In the genomic region with DNA sequence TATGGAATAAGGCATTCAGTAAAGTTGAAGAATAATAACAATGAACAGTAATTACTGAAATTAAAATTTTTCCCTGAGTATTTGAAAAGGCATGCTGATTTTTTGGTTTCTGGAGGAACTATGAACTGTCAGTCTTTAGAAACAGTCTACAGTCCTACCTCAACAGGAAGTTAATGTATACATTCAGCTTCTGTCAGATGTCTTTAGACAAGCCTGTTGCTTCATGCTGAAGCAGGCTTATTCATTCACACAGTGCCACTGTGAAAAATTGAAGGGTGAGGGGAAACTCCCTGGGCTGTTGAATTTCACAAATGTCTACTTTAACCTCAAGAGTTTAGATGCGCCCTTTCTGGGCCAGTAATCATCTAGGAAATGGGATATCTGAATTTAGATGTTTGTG, we compare ENCODE assay signal across 9 cellular contexts. TPM values are rescaled to one million over a fixed set of nuclear protein-coding genes. Genes with fewer than 3 reads are reported as not detected.
A peak's percentile ranks its signal among the peaks of the same experiment; 100 is the strongest.
DNase-seq lines count a peak whose midpoint lies in the region; ATAC-seq and TF ChIP-seq lines count a peak whose summit lies in the region.
"Had no signal": no experiment of that assay in that cellular context is flagged by ENCODE, and none has a peak within 500 bp of the region (broad histone marks: within the 10 kb centered on the region; RNA-seq: fewer than 3 reads in every experiment).

No MANE protein-coding gene starts in this region.

- CTCF ChIA-PET in activated CD8-positive, alpha-beta T cell treated with anti-CD3 and anti-CD28 coated beads, Interleukin-2, amount 10 ng/mL, durations not matched to agents 7 days and 5 days (lab: Charles Lee): interaction anchor here (0.9 to 2.5 kb wide), 9 partner anchors 8 to 272 kb away, joined by 4 to 14 read pairs (median 6); no protein-coding TSS in a partner anchor

- no peaks in the 10 kb centered on the region for H3K27me3 Mint-ChIP-seq in activated naive CD4-positive, alpha-beta T cell treated with anti-CD3 and anti-CD28 coated beads, Interleukin-2, amount 50 U/mL, for 24 hours
- H3K27me3 Mint-ChIP-seq in activated CD8-positive, alpha-beta T cell treated with anti-CD3 and anti-CD28 coated beads, Interleukin-2, amount 10 ng/mL, durations not matched to agents 7 days and 5 days (ENCODE audit: low read depth): no peaks in the 10 kb centered on the region

- H3K27me3 ChIP-seq in ovary: no peaks in the 10 kb centered on the region
- H3K27me3 ChIP-seq: esophagus squamous epithelium had no signal

- peak overlapping the region; percentile 66 for H3K4me3 Mint-ChIP-seq in activated naive CD4-positive, alpha-beta T cell treated with anti-CD3 and anti-CD28 coated beads, Interleukin-2, amount 50 U/mL, for 24 hours
- H3K4me3 Mint-ChIP-seq in activated CD8-positive, alpha-beta T cell treated with anti-CD3 and anti-CD28 coated beads, Interleukin-2, amount 10 ng/mL, durations not matched to agents 7 days and 5 days: peak overlapping the region; percentile 31
- H3K4me3 Mint-ChIP-seq in stimulated activated effector memory CD8-positive, alpha-beta T cell treated with anti-CD3 and anti-CD28 coated beads, Interleukin-12 subunit alpha, Interleukin-12 subunit beta, amount 100 ng/mL, for 72 hours: no peak overlapping the region

- no peaks in the 10 kb centered on the region for H3K36me3 ChIP-seq in ovary
- H3K36me3 ChIP-seq: esophagus squamous epithelium had no signal

- H3K9me3 ChIP-seq in ovary: no peaks in the 10 kb centered on the region
- H3K9me3 ChIP-seq: esophagus squamous epithelium had no signal

- POLR2A ChIA-PET in activated CD8-positive, alpha-beta T cell treated with anti-CD3 and anti-CD28 coated beads, Interleukin-2, amount 10 ng/mL, durations not matched to agents 7 days and 5 days (lab: Charles Lee): interaction anchor here (0.6 to 1.0 kb wide), 4 partner anchors 22 to 1298 kb away, joined by 3 to 4 read pairs (median 3); no protein-coding TSS in a partner anchor

- peaks cover 12% of the 10 kb centered on the region for H3K4me1 ChIP-seq in ovary (ENCODE audit: insufficient read depth)

- H3K36me3 Mint-ChIP-seq in activated naive CD4-positive, alpha-beta T cell treated with anti-CD3 and anti-CD28 coated beads, Interleukin-2, amount 50 U/mL, for 24 hours: peaks cover 5% of the 10 kb centered on the region
- H3K36me3 Mint-ChIP-seq in activated CD8-positive, alpha-beta T cell treated with anti-CD3 and anti-CD28 coated beads, Interleukin-2, amount 10 ng/mL, durations not matched to agents 7 days and 5 days (ENCODE audit: low read depth): peaks cover 6% of the 10 kb centered on the region
- H3K36me3 Mint-ChIP-seq in stimulated activated effector memory CD8-positive, alpha-beta T cell treated with anti-CD3 and anti-CD28 coated beads, Interleukin-12 subunit alpha, Interleukin-12 subunit beta, amount 100 ng/mL, for 72 hours: peaks cover 20% of the 10 kb centered on the region

- TF ChIP-seq POLR2A in ovary (IDR thresholded peaks at IDR 0.05): no peak

- intact Hi-C loops in ovary (cut with DNase I): loop anchor here in 1 of 4 donors (10.0 kb wide), 1 partner anchor 210 kb away; no protein-coding TSS in a partner anchor

- DNase-seq in activated naive CD4-positive, alpha-beta T cell (lab: John Stamatoyannopoulos, UW): no peak
- DNase-seq in activated CD8-positive, alpha-beta T cell treated with anti-CD3 and anti-CD28 coated beads, Interleukin-2, amount 10 ng/mL, durations not matched to agents 7 days and 5 days: peak; percentile 42
- DNase-seq in stimulated activated effector memory CD8-positive, alpha-beta T cell treated with anti-CD3 and anti-CD28 coated beads, Interleukin-12 subunit alpha, Interleukin-12 subunit beta, amount 100 ng/mL, for 72 hours (ENCODE audit: low spot score in 2 of 2): no peak
- DNase-seq in ovary (no peak), GOT3 (lab: John Stamatoyannopoulos, UW) (no peak)
- DNase-seq: esophagus squamous epithelium had no signal

- 90 to 97% (median 92%) methylated on average over 1 of the region's 1 CpG for WGBS in ovary, 3 donors

- H3K4me3 ChIP-seq in ovary: no peak overlapping the region
- H3K4me3 ChIP-seq: esophagus squamous epithelium had no signal

- peaks cover 71% of the 10 kb centered on the region for H3K4me1 Mint-ChIP-seq in activated naive CD4-positive, alpha-beta T cell treated with anti-CD3 and anti-CD28 coated beads, Interleukin-2, amount 50 U/mL, for 24 hours
- peaks cover 58% of the 10 kb centered on the region for H3K4me1 Mint-ChIP-seq in activated CD8-positive, alpha-beta T cell treated with anti-CD3 and anti-CD28 coated beads, Interleukin-2, amount 10 ng/mL, durations not matched to agents 7 days and 5 days (ENCODE audit: low read depth)
- peaks cover 68% of the 10 kb centered on the region for H3K4me1 Mint-ChIP-seq in stimulated activated effector memory CD8-positive, alpha-beta T cell treated with anti-CD3 and anti-CD28 coated beads, Interleukin-12 subunit alpha, Interleukin-12 subunit beta, amount 100 ng/mL, for 72 hours

- no peak for TF ChIP-seq CTCF in ovary (IDR thresholded peaks at IDR 0.05)

- ATAC-seq in HG03571 (IDR thresholded peaks at IDR 0.05; ENCODE audit: unreplicated experiment) (peak; percentile 43), GM18873 (IDR thresholded peaks at IDR 0.05; ENCODE audit: low FRiP score, unreplicated experiment) (no peak)
- ATAC-seq in activated CD8-positive, alpha-beta T cell treated with anti-CD3 and anti-CD28 coated beads, Interleukin-2, amount 10 ng/mL, durations not matched to agents 7 days and 5 days: peak; percentile 14
- peak; percentile 66 for ATAC-seq in stimulated activated effector memory CD8-positive, alpha-beta T cell treated with anti-CD3 and anti-CD28 coated beads, Interleukin-12 subunit alpha, Interleukin-12 subunit beta, amount 100 ng/mL, for 72 hours

- no peak overlapping the region for H3K27ac ChIP-seq in ovary

- H3K9me3 Mint-ChIP-seq in activated naive CD4-positive, alpha-beta T cell treated with anti-CD3 and anti-CD28 coated beads, Interleukin-2, amount 50 U/mL, for 24 hours: no peaks in the 10 kb centered on the region
- H3K9me3 Mint-ChIP-seq in activated CD8-positive, alpha-beta T cell treated with anti-CD3 and anti-CD28 coated beads, Interleukin-2, amount 10 ng/mL, durations not matched to agents 7 days and 5 days (ENCODE audit: insufficient read depth): no peaks in the 10 kb centered on the region
- no peaks in the 10 kb centered on the region for H3K9me3 Mint-ChIP-seq in stimulated activated effector memory CD8-positive, alpha-beta T cell treated with anti-CD3 and anti-CD28 coated beads, Interleukin-12 subunit alpha, Interleukin-12 subunit beta, amount 100 ng/mL, for 72 hours

- H3K27ac Mint-ChIP-seq in activated naive CD4-positive, alpha-beta T cell treated with anti-CD3 and anti-CD28 coated beads, Interleukin-2, amount 50 U/mL, for 24 hours: peak overlapping the region; percentile 13
- peak overlapping the region; percentile 55 for H3K27ac Mint-ChIP-seq in activated CD8-positive, alpha-beta T cell treated with anti-CD3 and anti-CD28 coated beads, Interleukin-2, amount 10 ng/mL, durations not matched to agents 7 days and 5 days
- H3K27ac Mint-ChIP-seq in stimulated activated effector memory CD8-positive, alpha-beta T cell treated with anti-CD3 and anti-CD28 coated beads, Interleukin-12 subunit alpha, Interleukin-12 subunit beta, amount 100 ng/mL, for 72 hours: no peak overlapping the region

- no peak for TF ChIP-seq EP300 in ovary (IDR thresholded peaks at IDR 0.05)

RNA-seq across cellular contexts. Expression of gene NRF1, which starts 3.5 kb away (rescaled TPM):
- total RNA-seq in activated CD8-positive, alpha-beta T cell treated with anti-CD3 and anti-CD28 coated beads, Interleukin-2, amount 10 ng/mL, durations not matched to agents 7 days and 5 days: 10 to 100 TPM; 28.1 to 30.0 TPM
- 10 to 100 TPM; 11.5 to 33.5 (median 26.0) TPM for total RNA-seq in ovary
- polyA plus RNA-seq in ovary: 10 to 100 TPM; 14.6 to 20.6 TPM
